In genomic region chr1:26234644-26235384, GRCh38 we compare ENCODE assay signal across 1 cellular context.
TF ChIP-seq lines count a peak whose summit lies in the region.

No MANE protein-coding gene starts in this region.

TF ChIP-seq in HepG2, 621 proteins besides CTCF, POLR2A, EP300 and RAD21 (continued from another document):
- TF ChIP-seq ZMAT5 (CRISPR knock-in tag; IDR thresholded peaks at IDR 0.05; ENCODE audit: borderline replicate concordance, low read depth) (no peak), GTF2F1 (IDR thresholded peaks at IDR 0.05; ENCODE audit: low read length) (no peak), HMGA1 (CRISPR knock-in tag; conservative IDR thresholded peaks at IDR 0.05) (no peak), JUN (CRISPR knock-in tag; IDR thresholded peaks at IDR 0.05) (no peak), ZNF597 (CRISPR knock-in tag; IDR thresholded peaks at IDR 0.05) (no peak), FOXC1 (CRISPR knock-in tag; IDR thresholded peaks at IDR 0.05; ENCODE audit: borderline replicate concordance) (0 out of 2 replicates have a peak, but pooled peaks have one; percentile 8), PAXIP1 (CRISPR knock-in tag; conservative IDR thresholded peaks at IDR 0.05) (peak; percentile 8; the same call in 1 of the 2 replicates), KLF6 (CRISPR knock-in tag; IDR thresholded peaks at IDR 0.05) (no peak), SRSF4 (IDR thresholded peaks at IDR 0.05; ENCODE audit: low read depth, low read length, poor library complexity, severe bottlenecking) (no peak), IKZF1 (IDR thresholded peaks at IDR 0.05) (no peak), SYNCRIP (IDR thresholded peaks at IDR 0.05; ENCODE audit: insufficient read depth, low read depth, low read length) (no peak), ZNF24 (IDR thresholded peaks at IDR 0.05) (no peak), KDM5A (IDR thresholded peaks at IDR 0.05; ENCODE audit: borderline replicate concordance, low read length) (0 out of 2 replicates have a peak, but pooled peaks have one; percentile 14), GMEB1 (CRISPR knock-in tag; IDR thresholded peaks at IDR 0.05; ENCODE audit: borderline replicate concordance) (no peak), ZMYM2 (CRISPR knock-in tag; IDR thresholded peaks at IDR 0.05) (0 out of 2 replicates have a peak, but pooled peaks have one; percentile 16), RFX1 (IDR thresholded peaks at IDR 0.05) (no peak), HNRNPK (IDR thresholded peaks at IDR 0.05; ENCODE audit: low read depth, low read length, poor library complexity, severe bottlenecking) (no peak), KLF16 (CRISPR knock-in tag; IDR thresholded peaks at IDR 0.05) (no peak; a peak in 2 of 4 replicates), PHB2 (IDR thresholded peaks at IDR 0.05; ENCODE audit: partially characterized antibody) (no peak), ZNF350 (CRISPR knock-in tag; IDR thresholded peaks at IDR 0.05; ENCODE audit: borderline replicate concordance, low read depth) (no peak), BCL6 (CRISPR knock-in tag; IDR thresholded peaks at IDR 0.05) (no peak), ZNF441 (CRISPR knock-in tag; IDR thresholded peaks at IDR 0.05; ENCODE audit: borderline replicate concordance) (no peak), ZNF280D (CRISPR knock-in tag; IDR thresholded peaks at IDR 0.05) (0 out of 2 replicates have a peak, but pooled peaks have one; percentile 17), TEAD2 (CRISPR knock-in tag; IDR thresholded peaks at IDR 0.05) (no peak), BHLHE40 (IDR thresholded peaks at IDR 0.05; ENCODE audit: low read length) (no peak), PCBP1 (IDR thresholded peaks at IDR 0.05; ENCODE audit: borderline replicate concordance, low read depth, low read length) (no peak), SAFB2 (CRISPR knock-in tag; IDR thresholded peaks at IDR 0.05; ENCODE audit: borderline replicate concordance, low read depth) (no peak), MYNN (CRISPR knock-in tag; IDR thresholded peaks at IDR 0.05; ENCODE audit: low read depth) (no peak), ZNF446 (CRISPR knock-in tag; IDR thresholded peaks at IDR 0.05) (0 out of 2 replicates have a peak, but pooled peaks have one; percentile 15), PLRG1 (conservative IDR thresholded peaks at IDR 0.05) (no peak), DPF2 (CRISPR knock-in tag; IDR thresholded peaks at IDR 0.05; ENCODE audit: borderline replicate concordance, low read depth) (no peak), ZGPAT (CRISPR knock-in tag; IDR thresholded peaks at IDR 0.05) (no peak), RAD51 (IDR thresholded peaks at IDR 0.05; ENCODE audit: borderline replicate concordance) (no peak)
TF ChIP-seq in HepG2: peak in this region for 24.
